ENCODE assay signal across 8 cellular contexts in the genomic region with DNA sequence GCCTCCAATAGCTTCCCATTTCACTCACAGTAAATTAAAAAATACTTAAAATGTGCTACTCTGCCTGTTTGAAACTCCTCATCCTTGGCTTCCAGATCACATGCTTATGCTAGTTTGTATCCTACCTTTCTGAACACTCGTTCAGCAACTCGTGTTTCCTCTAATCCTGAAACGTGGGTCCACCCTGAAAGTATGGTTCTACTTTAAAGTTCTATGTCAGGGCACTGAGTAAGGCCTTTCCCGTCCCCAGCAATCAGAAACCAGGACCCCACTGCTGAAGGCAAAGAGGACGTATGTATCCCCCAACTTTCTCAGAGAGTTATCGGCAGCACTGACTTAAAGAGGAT. TPM values are rescaled to one million over a fixed set of nuclear protein-coding genes. Genes with fewer than 3 reads are reported as not detected.
DNase-seq lines count a peak whose midpoint lies in the region; ATAC-seq, FAIRE-seq and TF ChIP-seq lines count a peak whose summit lies in the region.

No MANE protein-coding gene starts in this region.

- intact Hi-C loops in activated B cell treated with CpG ODN at 0.5 μM for 24 hours (cut with micrococcal nuclease): loop anchor here (1.0 to 10.0 kb wide), 9 partner anchors 14 to 1644 kb away; partner anchors contain the start of genes ARPC5, COLGALT2, EDEM3 and LAMC1
- intact Hi-C loops in right cardiac atrium (cut with DNase I): no loop called here

- H3K27me3 Mint-ChIP-seq in activated B cell treated with CpG ODN at 0.5 μM for 24 hours: peaks cover 26% of the 10 kb centered on the region

- peak overlapping the region; percentile 98 for H3K27ac Mint-ChIP-seq in activated B cell treated with CpG ODN at 0.5 μM for 24 hours

- POLR2A ChIA-PET in activated B cell treated with CpG ODN at 0.5 μM for 24 hours (lab: Charles Lee): interaction anchor here (0.7 to 2.7 kb wide), 14 partner anchors 9 to 1642 kb away, joined by 3 to 12 read pairs (median 4); partner anchors contain the start of genes ARPC5, COLGALT2, EDEM3 and IVNS1ABP

- CTCF ChIA-PET in activated B cell treated with CpG ODN at 0.5 μM for 24 hours (lab: Charles Lee): no interaction called here

- H3K4me3 ChIP-seq in right cardiac atrium (ENCODE audit: low read length) (peak overlapping the region; percentile 71), small intestine (ENCODE audit: low read depth in 1 of 2, low read length in 2 of 2) (peak overlapping the region; percentile 88 to 98)

- H3K9me3 Mint-ChIP-seq in activated B cell treated with CpG ODN at 0.5 μM for 24 hours: no peaks in the 10 kb centered on the region

- under 1% methylated on average over 6 of the region's 6 CpGs for WGBS in right cardiac atrium
- WGBS in small intestine, 3 donors: 0 to 1% (median 0%) methylated on average over 6 of the region's 6 CpGs

- H3K9me3 ChIP-seq in right cardiac atrium (ENCODE audit: control insufficient read depth, low read length) (no peaks in the 10 kb centered on the region), small intestine (ENCODE audit: control insufficient read depth, low read depth) (no peaks in the 10 kb centered on the region)

- ATAC-seq in activated B cell treated with CpG ODN at 0.5 μM for 24 hours (ENCODE audit: low read depth) (peak; percentile 28), right cardiac atrium (peak in 1 of 2 donors; percentile 30), GM19463 (IDR thresholded peaks at IDR 0.05; ENCODE audit: unreplicated experiment) (no peak), GM19455 (IDR thresholded peaks at IDR 0.05; ENCODE audit: unreplicated experiment) (no peak)

- TF ChIP-seq CTCF in activated B cell treated with CpG ODN at 0.5 μM for 24 hours (IDR thresholded peaks at IDR 0.05): no peak

- H3K4me3 Mint-ChIP-seq in activated B cell treated with CpG ODN at 0.5 μM for 24 hours: peak overlapping the region; percentile 98

- peaks cover 36% of the 10 kb centered on the region for H3K4me1 Mint-ChIP-seq in activated B cell treated with CpG ODN at 0.5 μM for 24 hours

- peaks cover 3% of the 10 kb centered on the region for H3K4me1 ChIP-seq in right cardiac atrium (ENCODE audit: control insufficient read depth, insufficient read depth, low read length)
- H3K4me1 ChIP-seq in small intestine (ENCODE audit: control insufficient read depth in 2 of 2, insufficient read depth in 1 of 2, low read depth in 1 of 2, low read length in 1 of 2): peaks cover 0 to 5% of the 10 kb centered on the region in 2 donors

- no peaks in the 10 kb centered on the region for H3K27me3 ChIP-seq in right cardiac atrium (ENCODE audit: control insufficient read depth, insufficient read depth)
- no peaks in the 10 kb centered on the region for H3K27me3 ChIP-seq in small intestine (ENCODE audit: control insufficient read depth in 2 of 2, insufficient read depth in 2 of 2, low read length in 2 of 2)

- peaks cover 21% of the 10 kb centered on the region for H3K36me3 Mint-ChIP-seq in activated B cell treated with CpG ODN at 0.5 μM for 24 hours (ENCODE audit: low read depth)

- H3K36me3 ChIP-seq in small intestine (ENCODE audit: control insufficient read depth in 2 of 2, insufficient read depth in 2 of 2, low read length in 2 of 2): no peaks in the 10 kb centered on the region

- FAIRE-seq in small intestine (lab: Jason Lieb, UNC): no peak

- DNase-seq in activated CD8-positive, alpha-beta memory T cell treated with anti-CD3 and anti-CD28 coated beads, Interleukin-2, amount 50 U/mL, for 48 hours: peak; percentile 59
- DNase-seq in activated CD8-positive, alpha-beta memory T cell treated with anti-CD3 and anti-CD28 coated beads for 24 hours: no peak
- no peak for DNase-seq in activated B cell treated with CpG ODN at 0.5 μM for 24 hours
- no peak for DNase-seq in right cardiac atrium
- no peak for DNase-seq in small intestine
- DNase-seq in NCI-H1048 (lab: John Stamatoyannopoulos, UW): no peak

- H3K27ac ChIP-seq in right cardiac atrium (ENCODE audit: low read length) (peak overlapping the region; percentile 61), small intestine (ENCODE audit: low read depth in 1 of 2, low read length in 1 of 2) (peak overlapping the region; percentile 73 to 91)

RNA-seq across cellular contexts. Expression of gene TSEN15, which starts 0.4 kb away (rescaled TPM):
- total RNA-seq in activated B cell treated with CpG ODN at 0.5 μM for 24 hours (60.8 and 61.2 TPM in 2 replicates), right cardiac atrium (10 to 100 TPM; 22.4 to 24.9 (median 23.6) TPM)
- polyA plus RNA-seq in right cardiac atrium (24.4 TPM), small intestine (10 to 100 TPM in 1 of 3 donors, 1 to 10 TPM in 2; 7.6 to 21.8 (median 8.9) TPM)

RNA-seq across cellular contexts. Expression of gene COLGALT2, which starts 13.6 kb away (rescaled TPM):
- 0.91 and 1.2 TPM in 2 replicates for total RNA-seq in activated B cell treated with CpG ODN at 0.5 μM for 24 hours
- 1 to 10 TPM; 5.8 to 9.7 (median 8.1) TPM for total RNA-seq in right cardiac atrium
- polyA plus RNA-seq in right cardiac atrium: 3.1 TPM
- polyA plus RNA-seq in small intestine: under 1 TPM in 1 of 3 donors, not detected in 2; 0.43 TPM
